ENCODE assay signal across 1 cellular context in the genomic region with DNA sequence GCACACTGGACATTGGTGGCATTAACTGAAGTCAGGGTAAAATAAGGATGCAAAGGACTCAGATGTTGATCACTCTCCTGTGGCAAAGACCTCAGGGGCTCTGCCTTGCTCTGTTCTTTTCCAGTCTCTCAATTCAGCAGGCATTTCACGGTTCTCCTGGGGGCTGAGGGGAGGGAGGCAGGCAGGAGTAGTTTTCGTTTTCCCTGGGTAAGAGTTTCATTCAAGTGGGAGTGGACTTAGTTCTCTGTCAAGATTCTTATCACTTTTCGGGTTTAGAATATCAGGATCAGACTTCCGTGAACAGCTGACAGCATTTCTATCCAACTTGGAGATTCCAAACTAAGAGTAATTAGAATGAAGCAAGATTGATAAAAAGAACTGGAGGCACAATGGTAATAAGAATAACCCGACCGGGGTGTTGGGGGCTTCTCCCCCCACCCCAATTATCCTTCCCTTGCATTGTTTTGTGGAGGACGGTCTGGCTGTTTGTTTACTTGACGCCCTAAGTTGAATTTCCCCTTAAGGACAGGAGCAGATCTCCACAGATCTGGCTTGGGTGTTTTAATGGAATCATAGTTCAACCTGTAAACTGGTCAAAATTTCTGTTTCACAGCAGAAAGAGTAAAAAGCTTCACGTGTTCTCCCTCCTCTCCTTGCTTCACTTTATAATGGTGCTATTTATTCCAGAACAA.
A peak's percentile ranks its signal among the peaks of the same experiment; 100 is the strongest.
TF ChIP-seq lines count a peak whose summit lies in the region.

No MANE protein-coding gene starts in this region.

TF ChIP-seq in K562, 482 proteins besides CTCF, POLR2A, EP300 and RAD21:
- TF ChIP-seq ZFP1 (CRISPR knock-in tag; IDR thresholded peaks at IDR 0.05) = no peak
- TF ChIP-seq SNRNP70 (optimal IDR thresholded peaks at IDR 0.05; ENCODE audit: low read depth, low read length) = no peak
- TF ChIP-seq ZBTB7A (IDR thresholded peaks at IDR 0.05; ENCODE audit: borderline replicate concordance, control insufficient read depth, low read depth, low read length) = peak; percentile 51; the same call in 1 of the 2 replicates
- TF ChIP-seq NBN (IDR thresholded peaks at IDR 0.05; ENCODE audit: low read depth) = no peak
- no peak for TF ChIP-seq ZNF41 (CRISPR knock-in tag; conservative IDR thresholded peaks at IDR 0.05)
- peak; percentile 6 for TF ChIP-seq KDM5B (IDR thresholded peaks at IDR 0.05; ENCODE audit: insufficient replicate concordance, low read depth, low read length)
- no peak for TF ChIP-seq ZNF212 (CRISPR knock-in tag; IDR thresholded peaks at IDR 0.05)
- TF ChIP-seq ZNF224 (CRISPR knock-in tag; IDR thresholded peaks at IDR 0.05) = no peak
- TF ChIP-seq HMBOX1 (IDR thresholded peaks at IDR 0.05) = no peak
- no peak for TF ChIP-seq RBM14 (IDR thresholded peaks at IDR 0.05; ENCODE audit: borderline replicate concordance, insufficient read depth, low read depth, low read length)
- TF ChIP-seq, protein P1, sequence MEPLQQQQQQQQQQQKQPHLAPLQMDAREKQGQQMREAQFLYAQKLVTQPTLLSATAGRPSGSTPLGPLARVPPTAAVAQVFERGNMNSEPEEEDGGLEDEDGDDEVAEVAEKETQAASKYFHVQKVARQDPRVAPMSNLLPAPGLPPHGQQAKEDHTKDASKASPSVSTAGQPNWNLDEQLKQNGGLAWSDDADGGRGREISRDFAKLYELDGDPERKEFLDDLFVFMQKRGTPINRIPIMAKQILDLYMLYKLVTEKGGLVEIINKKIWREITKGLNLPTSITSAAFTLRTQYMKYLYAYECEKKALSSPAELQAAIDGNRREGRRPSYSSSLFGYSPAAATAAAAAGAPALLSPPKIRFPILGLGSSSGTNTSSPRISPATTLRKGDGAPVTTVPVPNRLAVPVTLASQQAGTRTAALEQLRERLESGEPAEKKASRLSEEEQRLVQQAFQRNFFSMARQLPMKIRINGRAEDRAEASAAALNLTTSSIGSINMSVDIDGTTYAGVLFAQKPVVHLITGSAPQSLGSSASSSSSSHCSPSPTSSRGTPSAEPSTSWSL (CRISPR knock-in tag; IDR thresholded peaks at IDR 0.05; ENCODE audit: borderline replicate concordance) = no peak
- TF ChIP-seq ZKSCAN1 (IDR thresholded peaks at IDR 0.05; ENCODE audit: low read depth, low read length) = no peak
- TF ChIP-seq ZNF561 (CRISPR knock-in tag; conservative IDR thresholded peaks at IDR 0.05) = no peak
- TF ChIP-seq ZFP36 (IDR thresholded peaks at IDR 0.05; ENCODE audit: low read depth, low read length, partially characterized antibody) = peak; percentile 11
- TF ChIP-seq RNF2 (IDR thresholded peaks at IDR 0.05) = no peak; the same call in 1 of the 2 replicates
- TF ChIP-seq SREBF2 (CRISPR knock-in tag; IDR thresholded peaks at IDR 0.05) = no peak
- TF ChIP-seq ZNF253 (CRISPR knock-in tag; conservative IDR thresholded peaks at IDR 0.05) = no peak
- no peak for TF ChIP-seq ILF3 (IDR thresholded peaks at IDR 0.05; ENCODE audit: borderline replicate concordance)
- TF ChIP-seq BACH1 (tag; IDR thresholded peaks at IDR 0.05) = no peak
- peak; percentile 96 for TF ChIP-seq CBX8 (IDR thresholded peaks at IDR 0.05; ENCODE audit: borderline replicate concordance, extremely low read depth, low read depth, low read length, poor library complexity, severe bottlenecking)
- no peak for TF ChIP-seq CEBPZ (IDR thresholded peaks at IDR 0.05; ENCODE audit: borderline replicate concordance, low read depth, low read length)
- TF ChIP-seq RUNX1 (IDR thresholded peaks at IDR 0.05; ENCODE audit: low read depth) = no peak
- peak; percentile 88 for TF ChIP-seq CBX2 (IDR thresholded peaks at IDR 0.05; ENCODE audit: insufficient read depth, low read length, poor library complexity, severe bottlenecking)
- TF ChIP-seq CC2D1A (IDR thresholded peaks at IDR 0.05) = no peak
- no peak for TF ChIP-seq KLF1 (tag; IDR thresholded peaks at IDR 0.05)
- TF ChIP-seq PHF8 (IDR thresholded peaks at IDR 0.05; ENCODE audit: borderline replicate concordance, low read length) = no peak
- TF ChIP-seq ZNF277 (CRISPR knock-in tag; IDR thresholded peaks at IDR 0.05; ENCODE audit: borderline replicate concordance) = no peak
- no peak for TF ChIP-seq BRD4 (IDR thresholded peaks at IDR 0.05)
- no peak for TF ChIP-seq RNF219 (CRISPR knock-in tag; IDR thresholded peaks at IDR 0.05)
- peak; percentile 78; the same call in 1 of the 2 replicates for TF ChIP-seq FOXJ2 (tag; IDR thresholded peaks at IDR 0.05)
